In the genomic region with DNA sequence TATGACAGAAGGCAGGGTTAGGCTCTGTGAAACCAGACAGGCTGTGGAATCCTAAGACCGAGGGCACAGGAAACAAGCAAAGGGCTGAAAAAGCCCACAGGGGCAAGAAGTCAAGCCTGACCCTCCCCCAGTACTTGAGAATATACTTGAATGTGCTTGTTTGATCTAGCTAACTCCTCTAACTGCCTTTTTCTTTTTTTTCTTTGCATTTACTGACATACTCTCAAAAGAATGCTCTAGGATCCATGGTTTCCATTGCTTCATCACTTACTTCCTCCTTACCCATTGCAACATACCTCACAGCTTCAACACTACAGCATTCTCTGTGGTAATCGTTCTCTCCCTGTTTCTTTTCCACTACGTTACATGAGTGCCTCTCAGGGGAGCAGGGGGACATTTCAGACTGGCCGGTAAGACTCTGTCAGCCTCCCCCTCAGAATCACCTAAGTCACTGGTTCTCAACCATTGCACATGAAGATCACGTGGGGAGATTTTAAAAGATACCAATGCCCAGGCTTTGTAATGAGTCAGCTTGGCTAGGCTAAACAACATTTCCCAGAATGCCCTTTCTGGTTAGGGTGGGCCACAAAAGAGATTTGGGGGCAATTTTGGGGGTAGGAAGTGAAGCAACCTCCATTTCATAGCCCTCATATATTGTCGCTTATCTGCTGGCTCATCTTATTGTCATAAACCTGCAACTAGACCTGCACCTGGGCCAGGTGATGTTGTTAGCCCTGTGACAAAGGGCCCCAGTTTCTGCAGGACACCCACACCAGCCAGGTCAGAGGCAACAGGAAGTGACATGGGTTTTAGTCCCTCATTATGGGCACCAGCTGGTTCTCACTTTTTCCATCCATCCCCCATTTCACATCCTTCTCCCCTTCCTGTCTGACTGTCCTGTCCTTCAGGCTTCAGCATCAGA, we compare ENCODE assay signal across 8 cellular contexts. TPM values are rescaled to one million over a fixed set of nuclear protein-coding genes. Genes with fewer than 3 reads are reported as not detected.
DNase-seq lines count a peak whose midpoint lies in the region; ATAC-seq and TF ChIP-seq lines count a peak whose summit lies in the region.

No MANE protein-coding gene starts in this region.

- POLR2A ChIA-PET in activated CD8-positive, alpha-beta T cell treated with anti-CD3 and anti-CD28 coated beads for 36 hours (lab: Charles Lee) = interaction anchor here (0.6 to 2.1 kb wide), 10 partner anchors 11 to 98 kb away, joined by 3 to 11 read pairs (median 4); partner anchors contain the start of genes PIGB, PIGBOS1 and RSL24D1

- CTCF ChIA-PET in activated CD8-positive, alpha-beta T cell treated with anti-CD3 and anti-CD28 coated beads for 36 hours (lab: Charles Lee) = interaction anchor here (0.6 to 1.4 kb wide), 6 partner anchors 11 to 359 kb away, joined by 3 to 4 read pairs (median 3); no protein-coding TSS in a partner anchor

- H3K4me3 ChIP-seq in HUES64 (ENCODE audit: low read length) = no peak overlapping the region

- H3K9me3 Mint-ChIP-seq in activated CD8-positive, alpha-beta T cell treated with anti-CD3 and anti-CD28 coated beads for 36 hours = no peaks in the 10 kb centered on the region

- WGBS in HUES64 = 84% methylated on average over 6 of the region's 6 CpGs

- DNase-seq in Ammon's horn (ENCODE audit: low spot score) = peak; percentile 58
- peak; percentile 78 for DNase-seq in activated CD8-positive, alpha-beta T cell treated with anti-CD3 and anti-CD28 coated beads for 36 hours
- DNase-seq in foreskin keratinocyte = peak; percentile 83 to 90
- peak; percentile 43 to 54 for DNase-seq in stimulated activated CD8-positive, alpha-beta memory T cell treated with anti-CD3 and anti-CD28 coated beads, Interleukin-15, amount 100 ng/mL, for 48 hours (ENCODE audit: low read depth in 2 of 2)
- no peak for DNase-seq in NCI-H446 (lab: John Stamatoyannopoulos, UW)

- no peaks in the 10 kb centered on the region for H3K36me3 ChIP-seq in HUES64 (ENCODE audit: insufficient read depth, low read length)

- H3K27me3 Mint-ChIP-seq in activated CD8-positive, alpha-beta T cell treated with anti-CD3 and anti-CD28 coated beads for 36 hours = no peaks in the 10 kb centered on the region

- H3K9me3 ChIP-seq in HUES64 (ENCODE audit: insufficient read depth, low read depth, low read length) = no peaks in the 10 kb centered on the region

- H3K4me3 Mint-ChIP-seq in activated CD8-positive, alpha-beta T cell treated with anti-CD3 and anti-CD28 coated beads for 36 hours = peak overlapping the region; percentile 47

- peaks cover 67% of the 10 kb centered on the region for H3K36me3 Mint-ChIP-seq in activated CD8-positive, alpha-beta T cell treated with anti-CD3 and anti-CD28 coated beads for 36 hours (ENCODE audit: low read depth)

- no peak overlapping the region for H3K9ac ChIP-seq in HUES64 (ENCODE audit: low read depth, low read length)

- peak overlapping the region; percentile 11; the same call in 1 of the 2 replicates for H3K27ac ChIP-seq in HUES64 (ENCODE audit: low read depth, low read length)
- no peak overlapping the region for H3K27ac ChIP-seq in foreskin keratinocyte

- TF ChIP-seq CTCF in activated CD8-positive, alpha-beta T cell treated with anti-CD3 and anti-CD28 coated beads for 36 hours (IDR thresholded peaks at IDR 0.05) = no peak
- no peak for TF ChIP-seq CTCF in foreskin keratinocyte (conservative IDR thresholded peaks at IDR 0.05)

- H3K27ac Mint-ChIP-seq in activated CD8-positive, alpha-beta T cell treated with anti-CD3 and anti-CD28 coated beads for 36 hours = peak overlapping the region; percentile 95

- H3K4me1 ChIP-seq in HUES64 (ENCODE audit: insufficient read depth, low read length) (no peaks in the 10 kb centered on the region), foreskin keratinocyte (peaks cover 3% of the 10 kb centered on the region)

- intact Hi-C loops in activated CD8-positive, alpha-beta T cell treated with anti-CD3 and anti-CD28 coated beads for 36 hours (cut with micrococcal nuclease) = loop anchor here (1.0 to 2.0 kb wide), 2 partner anchors 61 to 69 kb away; no protein-coding TSS in a partner anchor

- peaks cover 77% of the 10 kb centered on the region for H3K4me1 Mint-ChIP-seq in activated CD8-positive, alpha-beta T cell treated with anti-CD3 and anti-CD28 coated beads for 36 hours (ENCODE audit: low read depth)

- H3K27me3 ChIP-seq in HUES64 (ENCODE audit: insufficient read depth, low read length) (no peaks in the 10 kb centered on the region), foreskin keratinocyte (no peaks in the 10 kb centered on the region)

- ATAC-seq in GM19035 (IDR thresholded peaks at IDR 0.05; ENCODE audit: unreplicated experiment) = peak; percentile 34
- peak; percentile 74 for ATAC-seq in activated CD8-positive, alpha-beta T cell treated with anti-CD3 and anti-CD28 coated beads for 36 hours
- peak; percentile 86 for ATAC-seq in foreskin keratinocyte
- ATAC-seq in GM19455 (IDR thresholded peaks at IDR 0.05; ENCODE audit: unreplicated experiment) = no peak

RNA-seq across cellular contexts. Expression of gene RSL24D1, which starts 24.6 kb away (rescaled TPM):
- polyA plus RNA-seq in HUES64 (2013, experiment 1 of 2) = 96.8 TPM
- 108 TPM for polyA plus RNA-seq in HUES64 (2013, experiment 2 of 2)
- 100 to 1,000 TPM; 183 to 194 TPM for total RNA-seq in activated CD8-positive, alpha-beta T cell treated with anti-CD3 and anti-CD28 coated beads for 36 hours
- total RNA-seq in foreskin keratinocyte = 81.3 and 89.3 TPM in 2 replicates
- 76.7 and 78.6 TPM in 2 replicates for polyA plus RNA-seq in foreskin keratinocyte

Comparison
In these comparisons a context has a peak if more than half of its experiments do, and no peak if none do; other contexts are left out.
1. DNase-seq: peak in Ammon's horn (single experiment), activated CD8-positive, alpha-beta T cell treated with anti-CD3 and anti-CD28 coated beads for 36 hours (single experiment), foreskin keratinocyte (2 of 2) and stimulated activated CD8-positive, alpha-beta memory T cell treated with anti-CD3 and anti-CD28 coated beads, Interleukin-15, amount 100 ng/mL, for 48 hours (2 of 2); none in NCI-H446 (0 of 2).